Comparison of ENCODE assay signal across 15 cellular contexts in the genomic region with DNA sequence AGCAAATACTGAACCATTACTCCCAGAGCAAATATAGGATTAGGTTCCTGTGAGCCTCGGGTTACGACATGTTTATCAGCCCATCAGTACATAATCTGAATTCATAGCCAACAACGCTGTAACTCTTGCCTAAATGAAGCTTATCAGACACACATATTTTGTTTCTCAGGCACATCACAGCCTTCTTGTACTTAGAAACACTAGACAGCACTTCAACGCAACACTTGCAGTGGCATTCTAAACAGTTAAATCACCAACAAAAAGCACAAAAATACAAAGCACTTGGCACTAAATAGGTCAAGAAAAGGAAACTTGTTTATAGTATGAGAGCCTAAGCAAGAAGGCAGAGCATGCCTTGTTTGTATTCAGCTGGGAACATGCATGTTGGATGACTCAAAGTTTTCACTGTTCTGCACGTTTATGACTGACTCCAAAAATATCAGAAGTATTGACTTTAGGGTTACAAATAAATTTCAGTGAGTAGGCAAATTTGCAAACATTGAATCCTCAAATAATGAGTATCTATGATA.
DNase-seq lines count a peak whose midpoint lies in the region; ATAC-seq and TF ChIP-seq lines count a peak whose summit lies in the region.
"Had no signal": no experiment of that assay in that cellular context is flagged by ENCODE, and none has a peak within 500 bp of the region (broad histone marks: within the 10 kb centered on the region; RNA-seq: fewer than 3 reads in every experiment).

No MANE protein-coding gene starts in this region.

- ATAC-seq in GM18873 (IDR thresholded peaks at IDR 0.05; ENCODE audit: low FRiP score, unreplicated experiment) (no peak), GM23338 (no peak)

- H3K4me3 Mint-ChIP-seq in GM23338, result no peak overlapping the region
- H3K4me3 Mint-ChIP-seq: activated B cell treated with CpG ODN at 0.5 μM for 24 hours, neural progenitor cell had no signal

- H3K27me3 ChIP-seq in ACC112 (ENCODE audit: insufficient read depth, low read length) (no peaks in the 10 kb centered on the region), tibial nerve (no peaks in the 10 kb centered on the region), GM23338 (ENCODE audit: insufficient read depth) (no peaks in the 10 kb centered on the region)
- H3K27me3 ChIP-seq: neural progenitor cell, stomach had no signal

- no peak overlapping the region for H3K27ac Mint-ChIP-seq in GM23338
- H3K27ac Mint-ChIP-seq: activated B cell treated with CpG ODN at 0.5 μM for 24 hours, neural progenitor cell had no signal

- H3K4me1 ChIP-seq in ACC112 (ENCODE audit: control insufficient read depth, insufficient read depth, low read length, unreplicated experiment), result peaks cover 29% of the 10 kb centered on the region
- H3K4me1 ChIP-seq in tibial nerve, result no peaks in the 10 kb centered on the region
- no peaks in the 10 kb centered on the region for H3K4me1 ChIP-seq in GM23338 (ENCODE audit: insufficient read depth)
- H3K4me1 ChIP-seq: neural progenitor cell, stomach had no signal

- H3K9me2 ChIP-seq in GM23338 (ENCODE audit: insufficient read depth), result no peaks in the 10 kb centered on the region

- H3K4me2 ChIP-seq in GM23338, result no peak overlapping the region
- H3K4me2 ChIP-seq: neural progenitor cell had no signal

- no peaks in the 10 kb centered on the region for H4K20me1 ChIP-seq in GM23338 (replicated peaks; ENCODE audit: insufficient read depth)

- H3K27ac ChIP-seq in ACC112 (ENCODE audit: low read depth, low read length), result peak overlapping the region; percentile 74
- no peak overlapping the region for H3K27ac ChIP-seq in tibial nerve
- no peak overlapping the region for H3K27ac ChIP-seq in GM23338 (ENCODE audit: low read depth)
- H3K27ac ChIP-seq: neural progenitor cell, stomach had no signal

- no peaks in the 10 kb centered on the region for H3K27me3 Mint-ChIP-seq in GM23338 (ENCODE audit: insufficient read depth, low read depth, poor library complexity)
- H3K27me3 Mint-ChIP-seq: activated B cell treated with CpG ODN at 0.5 μM for 24 hours had no signal

- no peaks in the 10 kb centered on the region for H3K9me3 Mint-ChIP-seq in GM23338
- H3K9me3 Mint-ChIP-seq: activated B cell treated with CpG ODN at 0.5 μM for 24 hours, neural progenitor cell had no signal

- TF ChIP-seq EP300 in tibial nerve (IDR thresholded peaks at IDR 0.05), result no peak

- in situ Hi-C loops in astrocyte of the cerebellum (cut with HindIII; ENCODE audit: low sequenced_read_pairs), result no loop called here

- H3K4me3 ChIP-seq in ACC112 (ENCODE audit: low read depth, low read length), result peak overlapping the region; percentile 45; the same call in 1 of the 2 replicates
- H3K4me3 ChIP-seq in astrocyte of the cerebellum (ENCODE audit: low read depth, low read length), result no peak overlapping the region
- H3K4me3 ChIP-seq in foreskin fibroblast (ENCODE audit: low read depth in 1 of 2, low read length in 2 of 2), result no peak overlapping the region
- no peak overlapping the region for H3K4me3 ChIP-seq in tibial nerve
- no peak overlapping the region for H3K4me3 ChIP-seq in GM23338
- H3K4me3 ChIP-seq: neural progenitor cell, stomach had no signal

- H3K9me3 ChIP-seq in tibial nerve, result no peaks in the 10 kb centered on the region
- H3K9me3 ChIP-seq: stomach had no signal

- no peaks in the 10 kb centered on the region for H3F3A ChIP-seq in GM23338 (replicated peaks; ENCODE audit: low read depth)

- TF ChIP-seq CTCF in astrocyte of the cerebellum (IDR thresholded peaks at IDR 0.05; ENCODE audit: low read depth, low read length, missing control alignments) (no peak), foreskin fibroblast (IDR thresholded peaks at IDR 0.05; ENCODE audit: low read depth, low read length) (no peak), tibial nerve (IDR thresholded peaks at IDR 0.05) (no peak), GM23338 (conservative IDR thresholded peaks at IDR 0.05; ENCODE audit: low read depth in 2 of 2) (no peak)

- 72 to 75% methylated on average over 5 of the region's 5 CpGs for WGBS in tibial nerve, 2 donors

- peak; percentile 30 for DNase-seq in HS-27A (ENCODE audit: low read depth)
- peak; percentile 4 for DNase-seq in astrocyte of the cerebellum (ENCODE audit: low read depth)
- DNase-seq in foreskin fibroblast, result peak; percentile 75 to 82
- DNase-seq in tibial nerve (ENCODE audit: low spot score in 2 of 2), result no peak
- no peak for DNase-seq in NOMO-1 treated with DMSO at 0.1 percent for 48 hours (lab: John Stamatoyannopoulos, UW; ENCODE audit: unreplicated experiment)
- DNase-seq in GM23338 (ENCODE audit: low spot score), result no peak
- DNase-seq: activated B cell treated with CpG ODN at 0.5 μM for 24 hours; activated CD8-positive, alpha-beta memory T cell treated with anti-CD3 and anti-CD28 coated beads, Interleukin-2, amount 50 U/mL, for 4 hours; activated naive CD4-positive, alpha-beta T cell treated with anti-CD3 and anti-CD28 coated beads, Interleukin-2, amount 50 U/mL, for 16 hours; mesendoderm; NCI-H1092 treated with DMSO at 0.1 percent for 48 hours; stomach had no signal

- TF ChIP-seq POLR2A in tibial nerve (IDR thresholded peaks at IDR 0.05), result no peak

- H2AFZ ChIP-seq in ACC112 (ENCODE audit: low read length, unreplicated experiment) (peak overlapping the region; percentile 56), GM23338 (no peak overlapping the region)
- H2AFZ ChIP-seq: neural progenitor cell had no signal

- no peaks in the 10 kb centered on the region for H3K4me1 Mint-ChIP-seq in GM23338
- H3K4me1 Mint-ChIP-seq: activated B cell treated with CpG ODN at 0.5 μM for 24 hours, neural progenitor cell had no signal

- H3K36me3 ChIP-seq in ACC112 (ENCODE audit: insufficient read depth, low read length) (0 out of 2 replicates have a peak, but pooled peaks cover 2% of the 10 kb centered on the region), tibial nerve (peaks cover 0 to 31% (median 0%) of the 10 kb centered on the region in 3 donors), GM23338 (ENCODE audit: insufficient read depth) (no peaks in the 10 kb centered on the region)
- H3K36me3 ChIP-seq: neural progenitor cell had no signal

- H3K79me2 ChIP-seq in ACC112 (ENCODE audit: control insufficient read depth, insufficient read depth, low read length, unreplicated experiment), result no peaks in the 10 kb centered on the region
- no peaks in the 10 kb centered on the region for H3K79me2 ChIP-seq in GM23338 (replicated peaks; ENCODE audit: insufficient read depth)

- no peaks in the 10 kb centered on the region for H3K36me3 Mint-ChIP-seq in GM23338 (ENCODE audit: low read depth)
- H3K36me3 Mint-ChIP-seq: neural progenitor cell had no signal

TF ChIP-seq in GM23338, 12 proteins besides CTCF, POLR2A, EP300 and RAD21 (continues in another document):
- TF ChIP-seq ETS1 (IDR thresholded peaks at IDR 0.05), result no peak
- no peak for TF ChIP-seq EZH2phosphoT487 (IDR thresholded peaks at IDR 0.05; ENCODE audit: unreplicated experiment)
- no peak for TF ChIP-seq POLR2AphosphoS5 (IDR thresholded peaks at IDR 0.05; ENCODE audit: low read depth)
- TF ChIP-seq CREB1 (CRISPR knock-in tag; IDR thresholded peaks at IDR 0.05; ENCODE audit: low read depth), result no peak
- no peak for TF ChIP-seq JUNB (IDR thresholded peaks at IDR 0.05; ENCODE audit: unreplicated experiment)
- no peak for TF ChIP-seq ZNF114 (CRISPR knock-in tag; IDR thresholded peaks at IDR 0.05)
- TF ChIP-seq ZNF331 (CRISPR knock-in tag; IDR thresholded peaks at IDR 0.05; ENCODE audit: low read depth), result no peak
- TF ChIP-seq, protein P1, sequence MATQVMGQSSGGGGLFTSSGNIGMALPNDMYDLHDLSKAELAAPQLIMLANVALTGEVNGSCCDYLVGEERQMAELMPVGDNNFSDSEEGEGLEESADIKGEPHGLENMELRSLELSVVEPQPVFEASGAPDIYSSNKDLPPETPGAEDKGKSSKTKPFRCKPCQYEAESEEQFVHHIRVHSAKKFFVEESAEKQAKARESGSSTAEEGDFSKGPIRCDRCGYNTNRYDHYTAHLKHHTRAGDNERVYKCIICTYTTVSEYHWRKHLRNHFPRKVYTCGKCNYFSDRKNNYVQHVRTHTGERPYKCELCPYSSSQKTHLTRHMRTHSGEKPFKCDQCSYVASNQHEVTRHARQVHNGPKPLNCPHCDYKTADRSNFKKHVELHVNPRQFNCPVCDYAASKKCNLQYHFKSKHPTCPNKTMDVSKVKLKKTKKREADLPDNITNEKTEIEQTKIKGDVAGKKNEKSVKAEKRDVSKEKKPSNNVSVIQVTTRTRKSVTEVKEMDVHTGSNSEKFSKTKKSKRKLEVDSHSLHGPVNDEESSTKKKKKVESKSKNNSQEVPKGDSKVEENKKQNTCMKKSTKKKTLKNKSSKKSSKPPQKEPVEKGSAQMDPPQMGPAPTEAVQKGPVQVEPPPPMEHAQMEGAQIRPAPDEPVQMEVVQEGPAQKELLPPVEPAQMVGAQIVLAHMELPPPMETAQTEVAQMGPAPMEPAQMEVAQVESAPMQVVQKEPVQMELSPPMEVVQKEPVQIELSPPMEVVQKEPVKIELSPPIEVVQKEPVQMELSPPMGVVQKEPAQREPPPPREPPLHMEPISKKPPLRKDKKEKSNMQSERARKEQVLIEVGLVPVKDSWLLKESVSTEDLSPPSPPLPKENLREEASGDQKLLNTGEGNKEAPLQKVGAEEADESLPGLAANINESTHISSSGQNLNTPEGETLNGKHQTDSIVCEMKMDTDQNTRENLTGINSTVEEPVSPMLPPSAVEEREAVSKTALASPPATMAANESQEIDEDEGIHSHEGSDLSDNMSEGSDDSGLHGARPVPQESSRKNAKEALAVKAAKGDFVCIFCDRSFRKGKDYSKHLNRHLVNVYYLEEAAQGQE (IDR thresholded peaks at IDR 0.05; ENCODE audit: unreplicated experiment), result no peak
- TF ChIP-seq NANOG (IDR thresholded peaks at IDR 0.05; ENCODE audit: borderline replicate concordance), result no peak
- no peak for TF ChIP-seq STAT1 (IDR thresholded peaks at IDR 0.05; ENCODE audit: unreplicated experiment)
- no peak for TF ChIP-seq EZH2 (IDR thresholded peaks at IDR 0.05; ENCODE audit: low read depth, unreplicated experiment)

Comparison
In these comparisons a context has a peak if more than half of its experiments do, and no peak if none do; other contexts are left out.
1. DNase-seq: peak in HS-27A (single experiment), astrocyte of the cerebellum (single experiment) and foreskin fibroblast (2 of 2); none in tibial nerve (0 of 2), NOMO-1 treated with DMSO at 0.1 percent for 48 hours (single experiment) and GM23338 (single experiment).